ENCODE assay signal across 1 cellular context in genomic region chr2:219576505-219577388, GRCh38.
TF ChIP-seq lines count a peak whose summit lies in the region.

No MANE protein-coding gene starts in this region.

TF ChIP-seq in HepG2, 621 proteins besides CTCF, POLR2A, EP300 and RAD21 (continued from another document and continues in another):
- TF ChIP-seq FUBP1 (CRISPR knock-in tag; IDR thresholded peaks at IDR 0.05; ENCODE audit: borderline replicate concordance): peak; percentile 96; the same call in 1 of the 2 replicates
- 0 out of 2 replicates have a peak, but pooled peaks have one; percentile 21 for TF ChIP-seq TP53 (CRISPR knock-in tag; conservative IDR thresholded peaks at IDR 0.05)
- TF ChIP-seq ATAD3A (CRISPR knock-in tag; IDR thresholded peaks at IDR 0.05): no peak
- peak; percentile 79 for TF ChIP-seq ASH2L (IDR thresholded peaks at IDR 0.05; ENCODE audit: insufficient read length, low read depth, low read length)
- TF ChIP-seq ZHX1 (CRISPR knock-in tag; IDR thresholded peaks at IDR 0.05; ENCODE audit: low read depth): peak; percentile 85
- peak; percentile 89 for TF ChIP-seq TRIM24 (CRISPR knock-in tag; IDR thresholded peaks at IDR 0.05)
- no peak for TF ChIP-seq ISX (CRISPR knock-in tag; conservative IDR thresholded peaks at IDR 0.05)
- peak; percentile 89; the same call in 1 of the 2 replicates for TF ChIP-seq ZNF33A (CRISPR knock-in tag; IDR thresholded peaks at IDR 0.05; ENCODE audit: borderline replicate concordance)
- peak; percentile 72; the same call in 1 of the 2 replicates for TF ChIP-seq PAWR (CRISPR knock-in tag; IDR thresholded peaks at IDR 0.05; ENCODE audit: borderline replicate concordance)
- TF ChIP-seq CC2D1A (CRISPR knock-in tag; IDR thresholded peaks at IDR 0.05): peak; percentile 74; the same call in 1 of the 2 replicates
- peak; percentile 81 for TF ChIP-seq ZZZ3 (CRISPR knock-in tag; IDR thresholded peaks at IDR 0.05; ENCODE audit: borderline replicate concordance)
- peak; percentile 92 for TF ChIP-seq MXD4 (CRISPR knock-in tag; IDR thresholded peaks at IDR 0.05)
- TF ChIP-seq DR1 (CRISPR knock-in tag; IDR thresholded peaks at IDR 0.05): peak; percentile 83
- TF ChIP-seq ZNF10 (CRISPR knock-in tag; IDR thresholded peaks at IDR 0.05; ENCODE audit: borderline replicate concordance, low read depth): no peak
- TF ChIP-seq ZNF773 (CRISPR knock-in tag; IDR thresholded peaks at IDR 0.05; ENCODE audit: borderline replicate concordance): no peak
- TF ChIP-seq HES4 (CRISPR knock-in tag; IDR thresholded peaks at IDR 0.05; ENCODE audit: borderline replicate concordance): no peak
- peak; percentile 94 for TF ChIP-seq ZNF12 (CRISPR knock-in tag; IDR thresholded peaks at IDR 0.05)
- TF ChIP-seq BRCA1 (CRISPR knock-in tag; IDR thresholded peaks at IDR 0.05): peak; percentile 76; the same call in 1 of the 2 replicates
- TF ChIP-seq ZNF552 (CRISPR knock-in tag; IDR thresholded peaks at IDR 0.05; ENCODE audit: borderline replicate concordance): peak; percentile 93; the same call in 1 of the 2 replicates
- TF ChIP-seq MIER3 (CRISPR knock-in tag; IDR thresholded peaks at IDR 0.05; ENCODE audit: borderline replicate concordance): peak; percentile 99
- TF ChIP-seq ZNF670 (CRISPR knock-in tag; IDR thresholded peaks at IDR 0.05; ENCODE audit: borderline replicate concordance): peak; percentile 99
- TF ChIP-seq, protein P1, sequence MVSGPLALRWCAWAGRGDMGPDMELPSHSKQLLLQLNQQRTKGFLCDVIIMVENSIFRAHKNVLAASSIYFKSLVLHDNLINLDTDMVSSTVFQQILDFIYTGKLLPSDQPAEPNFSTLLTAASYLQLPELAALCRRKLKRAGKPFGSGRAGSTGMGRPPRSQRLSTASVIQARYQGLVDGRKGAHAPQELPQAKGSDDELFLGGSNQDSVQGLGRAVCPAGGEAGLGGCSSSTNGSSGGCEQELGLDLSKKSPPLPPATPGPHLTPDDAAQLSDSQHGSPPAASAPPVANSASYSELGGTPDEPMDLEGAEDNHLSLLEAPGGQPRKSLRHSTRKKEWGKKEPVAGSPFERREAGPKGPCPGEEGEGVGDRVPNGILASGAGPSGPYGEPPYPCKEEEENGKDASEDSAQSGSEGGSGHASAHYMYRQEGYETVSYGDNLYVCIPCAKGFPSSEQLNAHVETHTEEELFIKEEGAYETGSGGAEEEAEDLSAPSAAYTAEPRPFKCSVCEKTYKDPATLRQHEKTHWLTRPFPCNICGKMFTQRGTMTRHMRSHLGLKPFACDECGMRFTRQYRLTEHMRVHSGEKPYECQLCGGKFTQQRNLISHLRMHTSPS (CRISPR knock-in tag; IDR thresholded peaks at IDR 0.05; ENCODE audit: low read depth): peak; percentile 66; the same call in 1 of the 2 replicates
- peak; percentile 79 for TF ChIP-seq GATAD1 (CRISPR knock-in tag; IDR thresholded peaks at IDR 0.05)
- TF ChIP-seq, protein P2, sequence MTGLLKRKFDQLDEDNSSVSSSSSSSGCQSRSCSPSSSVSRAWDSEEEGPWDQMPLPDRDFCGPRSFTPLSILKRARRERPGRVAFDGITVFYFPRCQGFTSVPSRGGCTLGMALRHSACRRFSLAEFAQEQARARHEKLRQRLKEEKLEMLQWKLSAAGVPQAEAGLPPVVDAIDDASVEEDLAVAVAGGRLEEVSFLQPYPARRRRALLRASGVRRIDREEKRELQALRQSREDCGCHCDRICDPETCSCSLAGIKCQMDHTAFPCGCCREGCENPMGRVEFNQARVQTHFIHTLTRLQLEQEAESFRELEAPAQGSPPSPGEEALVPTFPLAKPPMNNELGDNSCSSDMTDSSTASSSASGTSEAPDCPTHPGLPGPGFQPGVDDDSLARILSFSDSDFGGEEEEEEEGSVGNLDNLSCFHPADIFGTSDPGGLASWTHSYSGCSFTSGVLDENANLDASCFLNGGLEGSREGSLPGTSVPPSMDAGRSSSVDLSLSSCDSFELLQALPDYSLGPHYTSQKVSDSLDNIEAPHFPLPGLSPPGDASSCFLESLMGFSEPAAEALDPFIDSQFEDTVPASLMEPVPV (CRISPR knock-in tag; IDR thresholded peaks at IDR 0.05): no peak; the same call in 1 of the 2 replicates
- peak; percentile 72; the same call in 1 of the 2 replicates for TF ChIP-seq ZNF362 (CRISPR knock-in tag; IDR thresholded peaks at IDR 0.05; ENCODE audit: borderline replicate concordance)
- TF ChIP-seq CAMTA2 (CRISPR knock-in tag; IDR thresholded peaks at IDR 0.05; ENCODE audit: borderline replicate concordance): 0 out of 2 replicates have a peak, but pooled peaks have one; percentile 19
- TF ChIP-seq MTF1 (CRISPR knock-in tag; IDR thresholded peaks at IDR 0.05): no peak
- TF ChIP-seq ZNF24 (IDR thresholded peaks at IDR 0.05): peak; percentile 57
- TF ChIP-seq MED8 (CRISPR knock-in tag; IDR thresholded peaks at IDR 0.05; ENCODE audit: insufficient replicate concordance): peak; percentile 95
- TF ChIP-seq POLR2AphosphoS5 (IDR thresholded peaks at IDR 0.05; ENCODE audit: low read depth, low read length): peak; percentile 79
- TF ChIP-seq MAFG (CRISPR knock-in tag; IDR thresholded peaks at IDR 0.05): peak; percentile 84
- TF ChIP-seq ZC3H13 (CRISPR knock-in tag; IDR thresholded peaks at IDR 0.05): peak; percentile 92
- 0 out of 2 replicates have a peak, but pooled peaks have one; percentile 54 for TF ChIP-seq ZNF329 (CRISPR knock-in tag; IDR thresholded peaks at IDR 0.05; ENCODE audit: low read depth)
- TF ChIP-seq, protein P3, sequence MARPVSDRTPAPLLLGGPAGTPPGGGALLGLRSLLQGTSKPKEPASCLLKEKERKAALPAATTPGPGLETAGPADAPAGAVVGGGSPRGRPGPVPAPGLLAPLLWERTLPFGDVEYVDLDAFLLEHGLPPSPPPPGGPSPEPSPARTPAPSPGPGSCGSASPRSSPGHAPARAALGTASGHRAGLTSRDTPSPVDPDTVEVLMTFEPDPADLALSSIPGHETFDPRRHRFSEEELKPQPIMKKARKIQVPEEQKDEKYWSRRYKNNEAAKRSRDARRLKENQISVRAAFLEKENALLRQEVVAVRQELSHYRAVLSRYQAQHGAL (CRISPR knock-in tag; IDR thresholded peaks at IDR 0.05; ENCODE audit: not compliant biosample characterization): no peak
- TF ChIP-seq ZSCAN25 (CRISPR knock-in tag; IDR thresholded peaks at IDR 0.05): peak; percentile 88
- TF ChIP-seq, protein P4, sequence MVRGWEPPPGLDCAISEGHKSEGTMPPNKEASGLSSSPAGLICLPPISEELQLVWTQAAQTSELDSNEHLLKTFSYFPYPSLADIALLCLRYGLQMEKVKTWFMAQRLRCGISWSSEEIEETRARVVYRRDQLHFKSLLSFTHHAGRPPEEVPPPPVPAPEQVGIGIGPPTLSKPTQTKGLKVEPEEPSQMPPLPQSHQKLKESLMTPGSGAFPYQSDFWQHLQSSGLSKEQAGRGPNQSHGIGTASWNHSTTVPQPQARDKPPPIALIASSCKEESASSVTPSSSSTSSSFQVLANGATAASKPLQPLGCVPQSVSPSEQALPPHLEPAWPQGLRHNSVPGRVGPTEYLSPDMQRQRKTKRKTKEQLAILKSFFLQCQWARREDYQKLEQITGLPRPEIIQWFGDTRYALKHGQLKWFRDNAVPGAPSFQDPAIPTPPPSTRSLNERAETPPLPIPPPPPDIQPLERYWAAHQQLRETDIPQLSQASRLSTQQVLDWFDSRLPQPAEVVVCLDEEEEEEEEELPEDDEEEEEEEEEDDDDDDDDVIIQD (CRISPR knock-in tag; IDR thresholded peaks at IDR 0.05; ENCODE audit: low read depth): peak; percentile 87
- no peak for TF ChIP-seq ZNF530 (CRISPR knock-in tag; IDR thresholded peaks at IDR 0.05; ENCODE audit: low read depth)
- TF ChIP-seq, protein P5, sequence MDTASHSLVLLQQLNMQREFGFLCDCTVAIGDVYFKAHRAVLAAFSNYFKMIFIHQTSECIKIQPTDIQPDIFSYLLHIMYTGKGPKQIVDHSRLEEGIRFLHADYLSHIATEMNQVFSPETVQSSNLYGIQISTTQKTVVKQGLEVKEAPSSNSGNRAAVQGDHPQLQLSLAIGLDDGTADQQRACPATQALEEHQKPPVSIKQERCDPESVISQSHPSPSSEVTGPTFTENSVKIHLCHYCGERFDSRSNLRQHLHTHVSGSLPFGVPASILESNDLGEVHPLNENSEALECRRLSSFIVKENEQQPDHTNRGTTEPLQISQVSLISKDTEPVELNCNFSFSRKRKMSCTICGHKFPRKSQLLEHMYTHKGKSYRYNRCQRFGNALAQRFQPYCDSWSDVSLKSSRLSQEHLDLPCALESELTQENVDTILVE (CRISPR knock-in tag; IDR thresholded peaks at IDR 0.05): peak; percentile 86; the same call in 1 of the 2 replicates
- TF ChIP-seq HMG20A (CRISPR knock-in tag; IDR thresholded peaks at IDR 0.05; ENCODE audit: borderline replicate concordance): peak; percentile 89; the same call in 1 of the 2 replicates
- peak; percentile 99 for TF ChIP-seq TARDBP (CRISPR knock-in tag; IDR thresholded peaks at IDR 0.05)
- no peak; the same call in none of the 2 replicates for TF ChIP-seq NAIF1 (CRISPR knock-in tag; IDR thresholded peaks at IDR 0.05; ENCODE audit: borderline replicate concordance)
- 0 out of 2 replicates have a peak, but pooled peaks have one; percentile 37 for TF ChIP-seq RNF2 (conservative IDR thresholded peaks at IDR 0.05; ENCODE audit: low read depth)
- TF ChIP-seq, protein P6, sequence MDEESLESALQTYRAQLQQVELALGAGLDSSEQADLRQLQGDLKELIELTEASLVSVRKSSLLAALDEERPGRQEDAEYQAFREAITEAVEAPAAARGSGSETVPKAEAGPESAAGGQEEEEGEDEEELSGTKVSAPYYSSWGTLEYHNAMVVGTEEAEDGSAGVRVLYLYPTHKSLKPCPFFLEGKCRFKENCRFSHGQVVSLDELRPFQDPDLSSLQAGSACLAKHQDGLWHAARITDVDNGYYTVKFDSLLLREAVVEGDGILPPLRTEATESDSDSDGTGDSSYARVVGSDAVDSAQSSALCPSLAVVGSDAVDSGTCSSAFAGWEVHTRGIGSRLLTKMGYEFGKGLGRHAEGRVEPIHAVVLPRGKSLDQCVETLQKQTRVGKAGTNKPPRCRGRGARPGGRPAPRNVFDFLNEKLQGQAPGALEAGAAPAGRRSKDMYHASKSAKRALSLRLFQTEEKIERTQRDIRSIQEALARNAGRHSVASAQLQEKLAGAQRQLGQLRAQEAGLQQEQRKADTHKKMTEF (CRISPR knock-in tag; IDR thresholded peaks at IDR 0.05): peak; percentile 98
- 0 out of 2 replicates have a peak, but pooled peaks have one; percentile 31 for TF ChIP-seq ZNF616 (CRISPR knock-in tag; IDR thresholded peaks at IDR 0.05; ENCODE audit: low read depth)
- TF ChIP-seq ZNF841 (CRISPR knock-in tag; IDR thresholded peaks at IDR 0.05; ENCODE audit: borderline replicate concordance): no peak
- peak; percentile 58 for TF ChIP-seq ELF1 (CRISPR knock-in tag; IDR thresholded peaks at IDR 0.05)
- TF ChIP-seq ARNTL (CRISPR knock-in tag; IDR thresholded peaks at IDR 0.05): peak; percentile 91
- no peak for TF ChIP-seq HNRNPUL1 (IDR thresholded peaks at IDR 0.05; ENCODE audit: low read depth, low read length)
- TF ChIP-seq WIZ (CRISPR knock-in tag; IDR thresholded peaks at IDR 0.05): no peak
- no peak for TF ChIP-seq PHB2 (IDR thresholded peaks at IDR 0.05; ENCODE audit: partially characterized antibody)
- TF ChIP-seq SRSF1 (optimal IDR thresholded peaks at IDR 0.05; ENCODE audit: low read depth, low read length): peak; percentile 51
